In the genomic region with DNA sequence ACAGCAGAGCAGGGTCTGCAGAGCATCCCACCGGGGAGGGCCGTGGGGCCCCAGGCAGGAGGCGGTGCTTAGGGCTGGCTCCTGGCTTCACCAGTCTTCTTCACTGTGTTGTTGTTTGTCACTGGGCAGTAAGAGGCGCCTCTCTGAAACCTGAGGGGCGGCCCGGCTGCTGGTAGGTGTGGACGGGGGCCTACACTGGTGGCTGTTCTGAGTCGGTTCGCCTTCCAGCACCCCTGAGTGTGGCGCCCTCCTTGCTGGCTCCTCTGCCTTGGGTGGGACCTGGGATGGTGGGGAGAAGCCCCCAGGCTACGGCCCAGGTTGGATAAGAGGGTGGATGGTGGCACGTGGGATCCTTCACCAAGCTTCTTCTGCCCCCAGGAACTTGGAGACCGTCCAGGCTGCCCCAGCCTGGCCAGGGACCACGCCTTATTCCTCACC, we compare ENCODE assay signal across 18 cellular contexts.
"Had no signal": no experiment of that assay in that cellular context is flagged by ENCODE, and none has a peak within 500 bp of the region (broad histone marks: within the 10 kb centered on the region; RNA-seq: fewer than 3 reads in every experiment).

No MANE protein-coding gene starts in this region.

- H3K9me3 ChIP-seq: adrenal gland, lower lobe of right lung, sigmoid colon, testis had no signal

- H3K36me3 ChIP-seq: adrenal gland, lower lobe of right lung, sigmoid colon had no signal

- ATAC-seq: effector memory CD8-positive, alpha-beta T cell; lower lobe of right lung; naive thymus-derived CD4-positive, alpha-beta T cell had no signal

- H3K27me3 Mint-ChIP-seq: activated CD4-positive, alpha-beta memory T cell treated with anti-CD3 and anti-CD28 coated beads for 36 hours; effector memory CD8-positive, alpha-beta T cell; naive thymus-derived CD4-positive, alpha-beta T cell; stimulated activated naive CD8-positive, alpha-beta T cell treated with anti-CD3 and anti-CD28 coated beads, Interleukin-15, Interleukin-2, amounts not matched to agents 100 ng/mL and 50 ng/mL, for 24 hours had no signal

- H3K4me3 ChIP-seq: adrenal gland, coronary artery, lower lobe of right lung, sigmoid colon, testis had no signal

- H3K9me3 Mint-ChIP-seq: activated CD4-positive, alpha-beta memory T cell treated with anti-CD3 and anti-CD28 coated beads for 36 hours; activated T-helper 1 cell treated with anti-CD3 and anti-CD28 coated beads, Interleukin-12 subunit alpha, Interleukin-12 subunit beta, Interleukin-2, Interleukin-4 antibody, amounts not matched to agents 30 ng/mL and 10 ng/mL and 1 ng/mL, durations not matched to agents 14 hours and 24 hours and 36 hours; effector memory CD8-positive, alpha-beta T cell had no signal

- H3K36me3 Mint-ChIP-seq: activated CD4-positive, alpha-beta memory T cell treated with anti-CD3 and anti-CD28 coated beads for 36 hours had no signal

- DNase-seq: activated CD4-positive, alpha-beta memory T cell treated with anti-CD3 and anti-CD28 coated beads for 36 hours; activated CD8-positive, alpha-beta memory T cell treated with anti-CD3 and anti-CD28 coated beads, Interleukin-2, amount 50 U/mL, for 4 hours; activated naive CD4-positive, alpha-beta T cell treated with anti-CD3 and anti-CD28 coated beads for 36 hours; caudate nucleus; effector memory CD8-positive, alpha-beta T cell; hippocampal formation; midbrain; naive thymus-derived CD4-positive, alpha-beta T cell; nucleus accumbens; sigmoid colon; stimulated activated CD4-positive, alpha-beta T cell treated with anti-CD3 and anti-CD28 coated beads, Interleukin-2, amount 100 ng/mL, for 48 hours; testis had no signal

- H3K27ac Mint-ChIP-seq: activated CD4-positive, alpha-beta memory T cell treated with anti-CD3 and anti-CD28 coated beads for 36 hours; activated naive CD4-positive, alpha-beta T cell treated with anti-CD3 and anti-CD28 coated beads for 36 hours; naive thymus-derived CD4-positive, alpha-beta T cell; stimulated activated naive CD8-positive, alpha-beta T cell treated with anti-CD3 and anti-CD28 coated beads, Interleukin-15, Interleukin-2, amounts not matched to agents 100 ng/mL and 50 ng/mL, for 24 hours had no signal

- H3K27ac ChIP-seq: adrenal gland, coronary artery, lower lobe of right lung, sigmoid colon, testis had no signal

- H3K4me3 Mint-ChIP-seq: activated CD4-positive, alpha-beta memory T cell treated with anti-CD3 and anti-CD28 coated beads for 36 hours; activated naive CD4-positive, alpha-beta T cell treated with anti-CD3 and anti-CD28 coated beads for 36 hours; activated T-helper 1 cell treated with anti-CD3 and anti-CD28 coated beads, Interleukin-12 subunit alpha, Interleukin-12 subunit beta, Interleukin-2, Interleukin-4 antibody, amounts not matched to agents 30 ng/mL and 10 ng/mL and 1 ng/mL, durations not matched to agents 14 hours and 24 hours and 36 hours; effector memory CD8-positive, alpha-beta T cell; naive thymus-derived CD4-positive, alpha-beta T cell; stimulated activated naive CD8-positive, alpha-beta T cell treated with anti-CD3 and anti-CD28 coated beads, Interleukin-15, Interleukin-2, amounts not matched to agents 100 ng/mL and 50 ng/mL, for 24 hours; T-helper 2 cell treated with Interferon-gamma antibody and Interleukin-4, amounts not matched to agents 5 μg/mL and 100 μg/mL, for 36 hours had no signal

- H3K27me3 ChIP-seq: adrenal gland, sigmoid colon, testis had no signal
